In genomic region chr10:114541081-114541833, GRCh38 we compare ENCODE assay signal across 8 cellular contexts.
DNase-seq lines count a peak whose midpoint lies in the region; ATAC-seq, FAIRE-seq and TF ChIP-seq lines count a peak whose summit lies in the region.

No MANE protein-coding gene starts in this region.

- H3K4me1 Mint-ChIP-seq in chondrocyte (ENCODE audit: low read depth) = peaks cover 22% of the 10 kb centered on the region

- intact Hi-C loops in posterior vena cava (cut with DNase I) = loop anchor here (10.0 kb wide), 2 partner anchors 66 to 244 kb away; no protein-coding TSS in a partner anchor

- H3K36me3 Mint-ChIP-seq in chondrocyte (ENCODE audit: low read depth) = no peaks in the 10 kb centered on the region

- peak; percentile 83 for FAIRE-seq in GM12891 (lab: Jason Lieb, UNC)

- DNase-seq in GM12891 (ENCODE audit: insufficient read length, low spot score) = no peak
- peak; percentile 56 for DNase-seq in activated CD4-positive, CD25-positive, alpha-beta regulatory T cell treated with anti-CD3 and anti-CD28 coated beads, Interleukin-2, amount 50 U/mL, for 72 hours
- DNase-seq in chondrocyte (ENCODE audit: low spot score) = no peak
- DNase-seq in posterior vena cava (ENCODE audit: low spot score) = peak; percentile 85
- DNase-seq in COLO668 (lab: John Stamatoyannopoulos, UW; ENCODE audit: unreplicated experiment) = no peak
- DNase-seq in NCI-H774 (lab: John Stamatoyannopoulos, UW) = no peak
- DNase-seq in NOMO-1 treated with DMSO at 0.1 percent for 48 hours (lab: John Stamatoyannopoulos, UW; ENCODE audit: unreplicated experiment) = no peak

- no peaks in the 10 kb centered on the region for H3K27me3 Mint-ChIP-seq in chondrocyte (ENCODE audit: low read depth)

- peak overlapping the region; percentile 51 for H3K27ac Mint-ChIP-seq in chondrocyte (ENCODE audit: unreplicated experiment)

- no peak for ATAC-seq in HG03280 (IDR thresholded peaks at IDR 0.05; ENCODE audit: unreplicated experiment)

- H3K9me3 Mint-ChIP-seq in chondrocyte (ENCODE audit: low read depth) = no peaks in the 10 kb centered on the region

- TF ChIP-seq POLR2A in GM12891 (IDR thresholded peaks at IDR 0.05; ENCODE audit: low read depth, low read length) = no peak

- H3K4me3 Mint-ChIP-seq in chondrocyte (ENCODE audit: unreplicated experiment) = no peak overlapping the region

- no peak for TF ChIP-seq CTCF in chondrocyte (IDR thresholded peaks at IDR 0.05)

TF ChIP-seq in GM12891, 5 proteins besides CTCF, POLR2A, EP300 and RAD21:
- no peak for TF ChIP-seq POU2F2 (IDR thresholded peaks at IDR 0.05; ENCODE audit: low read depth, low read length)
- TF ChIP-seq TAF1 (IDR thresholded peaks at IDR 0.05; ENCODE audit: low read depth, low read length) = no peak
- TF ChIP-seq POLR2AphosphoS5 (IDR thresholded peaks at IDR 0.05; ENCODE audit: low read depth, low read length) = no peak
- no peak for TF ChIP-seq PAX5 (IDR thresholded peaks at IDR 0.05; ENCODE audit: insufficient read depth, low read length, severe bottlenecking)
- TF ChIP-seq SPI1 (IDR thresholded peaks at IDR 0.05; ENCODE audit: low read depth, low read length) = no peak

Comparison
In these comparisons a context has a peak if more than half of its experiments do, and no peak if none do; other contexts are left out.
1. DNase-seq: peak in activated CD4-positive, CD25-positive, alpha-beta regulatory T cell treated with anti-CD3 and anti-CD28 coated beads, Interleukin-2, amount 50 U/mL, for 72 hours (single experiment) and posterior vena cava (single experiment); none in GM12891 (single experiment), chondrocyte (single experiment), COLO668 (single experiment), NCI-H774 (single experiment) and NOMO-1 treated with DMSO at 0.1 percent for 48 hours (single experiment).